Comparison of ENCODE assay signal across 15 cellular contexts in genomic region chr9:34551751-34552605, GRCh38. TPM values are rescaled to one million over a fixed set of nuclear protein-coding genes. Genes with fewer than 3 reads are reported as not detected.
"Had no signal": no experiment of that assay in that cellular context is flagged by ENCODE, and none has a peak within 500 bp of the region (broad histone marks: within the 10 kb centered on the region; RNA-seq: fewer than 3 reads in every experiment).

No MANE protein-coding gene starts in this region.

- ATAC-seq: activated CD8-positive, alpha-beta T cell treated with anti-CD3 and anti-CD28 coated beads, Interleukin-2, amount 10 ng/mL, durations not matched to agents 7 days and 5 days; gastrocnemius medialis; heart right ventricle; stimulated activated effector memory CD8-positive, alpha-beta T cell treated with anti-CD3 and anti-CD28 coated beads, Interleukin-12 subunit alpha, Interleukin-12 subunit beta, amount 100 ng/mL, for 72 hours had no signal

- H3K4me1 Mint-ChIP-seq: activated B cell treated with CpG ODN at 0.5 μM for 24 hours; stimulated activated effector memory CD8-positive, alpha-beta T cell treated with anti-CD3 and anti-CD28 coated beads, Interleukin-12 subunit alpha, Interleukin-12 subunit beta, amount 100 ng/mL, for 72 hours had no signal

- H3K27ac ChIP-seq: dorsolateral prefrontal cortex, heart right ventricle, uterus had no signal

- H3K4me3 Mint-ChIP-seq: activated B cell treated with CpG ODN at 0.5 μM for 24 hours; activated CD8-positive, alpha-beta T cell treated with anti-CD3 and anti-CD28 coated beads, Interleukin-2, amount 10 ng/mL, durations not matched to agents 7 days and 5 days; activated naive CD4-positive, alpha-beta T cell treated with anti-CD3 and anti-CD28 coated beads for 36 hours; nephron; stimulated activated effector memory CD8-positive, alpha-beta T cell treated with anti-CD3 and anti-CD28 coated beads, Interleukin-12 subunit alpha, Interleukin-12 subunit beta, amount 100 ng/mL, for 72 hours; T-helper 2 cell treated with Interferon-gamma antibody and Interleukin-4, amounts not matched to agents 5 μg/mL and 100 μg/mL, for 36 hours had no signal

- H3K9me3 ChIP-seq: gastrocnemius medialis, heart right ventricle, uterus had no signal

- H3K27ac Mint-ChIP-seq: activated B cell treated with CpG ODN at 0.5 μM for 24 hours; activated CD8-positive, alpha-beta T cell treated with anti-CD3 and anti-CD28 coated beads, Interleukin-2, amount 10 ng/mL, durations not matched to agents 7 days and 5 days; activated naive CD4-positive, alpha-beta T cell treated with anti-CD3 and anti-CD28 coated beads for 36 hours; nephron; stimulated activated effector memory CD8-positive, alpha-beta T cell treated with anti-CD3 and anti-CD28 coated beads, Interleukin-12 subunit alpha, Interleukin-12 subunit beta, amount 100 ng/mL, for 72 hours; T-helper 2 cell treated with Interferon-gamma antibody and Interleukin-4, amounts not matched to agents 5 μg/mL and 100 μg/mL, for 36 hours had no signal

- H3K9me3 Mint-ChIP-seq: activated B cell treated with CpG ODN at 0.5 μM for 24 hours; activated naive CD4-positive, alpha-beta T cell treated with anti-CD3 and anti-CD28 coated beads for 36 hours; nephron; stimulated activated effector memory CD8-positive, alpha-beta T cell treated with anti-CD3 and anti-CD28 coated beads, Interleukin-12 subunit alpha, Interleukin-12 subunit beta, amount 100 ng/mL, for 72 hours; T-helper 2 cell treated with Interferon-gamma antibody and Interleukin-4, amounts not matched to agents 5 μg/mL and 100 μg/mL, for 36 hours had no signal

- H3K27me3 ChIP-seq: dorsolateral prefrontal cortex, gastrocnemius medialis, uterus had no signal

- H3K4me3 ChIP-seq: dorsolateral prefrontal cortex, gastrocnemius medialis, heart right ventricle, uterus had no signal

- H3K36me3 Mint-ChIP-seq: stimulated activated effector memory CD8-positive, alpha-beta T cell treated with anti-CD3 and anti-CD28 coated beads, Interleukin-12 subunit alpha, Interleukin-12 subunit beta, amount 100 ng/mL, for 72 hours had no signal

- H3K36me3 ChIP-seq: heart right ventricle, uterus had no signal

- H3K4me1 ChIP-seq: uterus had no signal

- DNase-seq: activated B cell treated with CpG ODN at 0.5 μM for 24 hours; activated CD4-positive, alpha-beta T cell treated with anti-CD3 and anti-CD28 coated beads for 48 hours; activated CD8-positive, alpha-beta T cell treated with anti-CD3 and anti-CD28 coated beads, Interleukin-2, amount 10 ng/mL, durations not matched to agents 7 days and 5 days; activated naive CD4-positive, alpha-beta T cell treated with anti-CD3 and anti-CD28 coated beads for 36 hours; erythroblast; heart right ventricle; mesenchymal stem cell; stimulated activated CD4-positive, alpha-beta T cell treated with anti-CD3 and anti-CD28 coated beads, Interleukin-12 subunit alpha, Interleukin-12 subunit beta, amount 100 ng/mL, for 4 hours; uterus had no signal

RNA-seq across cellular contexts. Expression of gene ENHO, which starts 29.2 kb away (rescaled TPM):
- total RNA-seq: activated B cell treated with CpG ODN at 0.5 μM for 24 hours; activated CD8-positive, alpha-beta T cell treated with anti-CD3 and anti-CD28 coated beads, Interleukin-2, amount 10 ng/mL, durations not matched to agents 7 days and 5 days had no signal

RNA-seq across cellular contexts. Expression of gene CNTFR, which starts 37.5 kb away (rescaled TPM):
- total RNA-seq: activated B cell treated with CpG ODN at 0.5 μM for 24 hours; activated CD8-positive, alpha-beta T cell treated with anti-CD3 and anti-CD28 coated beads, Interleukin-2, amount 10 ng/mL, durations not matched to agents 7 days and 5 days; activated naive CD4-positive, alpha-beta T cell treated with anti-CD3 and anti-CD28 coated beads for 36 hours; osteocyte had no signal
